ENCODE assay signal across 10 cellular contexts in genomic region chr1:89823679-89824292, GRCh38. TPM values are rescaled to one million over a fixed set of nuclear protein-coding genes. Genes with fewer than 3 reads are reported as not detected.
DNase-seq lines count a peak whose midpoint lies in the region; ATAC-seq and TF ChIP-seq lines count a peak whose summit lies in the region.
"Had no signal": no experiment of that assay in that cellular context is flagged by ENCODE, and none has a peak within 500 bp of the region (broad histone marks: within the 10 kb centered on the region; RNA-seq: fewer than 3 reads in every experiment).

No MANE protein-coding gene starts in this region.

- peak overlapping the region; percentile 53 for H3K27ac Mint-ChIP-seq in dendritic cell treated with granulocyte-macrophage colony-stimulating factor and Interleukin-4, amounts not matched to agents 40 ng/mL and 50 ng/mL, for 4 days

- peaks cover 66% of the 10 kb centered on the region for H3K4me1 Mint-ChIP-seq in dendritic cell treated with granulocyte-macrophage colony-stimulating factor and Interleukin-4, amounts not matched to agents 40 ng/mL and 50 ng/mL, for 4 days (ENCODE audit: low read depth)

- H3K36me3 ChIP-seq in left ventricle myocardium inferior (no peaks in the 10 kb centered on the region), heart left ventricle (no peaks in the 10 kb centered on the region), subcutaneous abdominal adipose tissue (ENCODE audit: control insufficient read depth in 5 of 5, insufficient read depth in 5 of 5, low read length in 5 of 5) (no peaks in the 10 kb centered on the region)

- H3K4me3 Mint-ChIP-seq in dendritic cell treated with granulocyte-macrophage colony-stimulating factor and Interleukin-4, amounts not matched to agents 40 ng/mL and 50 ng/mL, for 4 days = peak overlapping the region; percentile 41

- no peak for ATAC-seq in heart left ventricle
- no peak for ATAC-seq in GM18868 (IDR thresholded peaks at IDR 0.05; ENCODE audit: unreplicated experiment)

- no peak overlapping the region for H3K9ac ChIP-seq in subcutaneous abdominal adipose tissue (ENCODE audit: low read length in 5 of 5)

- DNase-seq in left ventricle myocardium inferior (no peak), heart left ventricle (no peak), NAMALWA (ENCODE audit: low spot score) (peak; percentile 26), ecto neural progenitor cell (ENCODE audit: low spot score) (no peak)
- no peak for DNase-seq in effector CD8-positive, alpha-beta T cell (lab: John Stamatoyannopoulos, UW)
- DNase-seq: GOT3, SW 1271 had no signal

- no peaks in the 10 kb centered on the region for H3K27me3 ChIP-seq in left ventricle myocardium inferior (ENCODE audit: low read depth)
- no peaks in the 10 kb centered on the region for H3K27me3 ChIP-seq in heart left ventricle
- H3K27me3 ChIP-seq in subcutaneous abdominal adipose tissue (ENCODE audit: control insufficient read depth in 5 of 5, insufficient read depth in 4 of 5, low read length in 5 of 5) = no peaks in the 10 kb centered on the region

- 53 to 63% (median 60%) methylated on average over 6 of the region's 6 CpGs for WGBS in heart left ventricle, 4 donors

- peak overlapping the region; percentile 90 for H3K4me3 ChIP-seq in left ventricle myocardium inferior
- peak overlapping the region in 1 of 12 donors; percentile 20 for H3K4me3 ChIP-seq in heart left ventricle
- no peak overlapping the region for H3K4me3 ChIP-seq in subcutaneous abdominal adipose tissue (ENCODE audit: low read depth in 1 of 5, low read length in 5 of 5)

- H3K9me3 Mint-ChIP-seq in dendritic cell treated with granulocyte-macrophage colony-stimulating factor and Interleukin-4, amounts not matched to agents 40 ng/mL and 50 ng/mL, for 4 days = no peaks in the 10 kb centered on the region

- peaks cover 56% of the 10 kb centered on the region for H3K36me3 Mint-ChIP-seq in dendritic cell treated with granulocyte-macrophage colony-stimulating factor and Interleukin-4, amounts not matched to agents 40 ng/mL and 50 ng/mL, for 4 days (ENCODE audit: low read depth)

- no peaks in the 10 kb centered on the region for H3K27me3 Mint-ChIP-seq in dendritic cell treated with granulocyte-macrophage colony-stimulating factor and Interleukin-4, amounts not matched to agents 40 ng/mL and 50 ng/mL, for 4 days

- H3K4me1 ChIP-seq in left ventricle myocardium inferior (peaks cover 55% of the 10 kb centered on the region), heart left ventricle (peaks cover 0 to 45% (median 17%) of the 10 kb centered on the region in 12 donors), subcutaneous abdominal adipose tissue (ENCODE audit: control insufficient read depth in 5 of 5, insufficient read depth in 5 of 5, low read length in 5 of 5) (peaks cover 6 to 40% (median 34%) of the 10 kb centered on the region in 5 donors)

- H3K9me3 ChIP-seq in left ventricle myocardium inferior (replicated peaks) (no peaks in the 10 kb centered on the region), heart left ventricle (no peaks in the 10 kb centered on the region), subcutaneous abdominal adipose tissue (ENCODE audit: control insufficient read depth in 5 of 5, low read length in 5 of 5) (no peaks in the 10 kb centered on the region)

- TF ChIP-seq POLR2A in heart left ventricle (IDR thresholded peaks at IDR 0.05) = no peak

- intact Hi-C loops in left ventricle myocardium inferior (cut with micrococcal nuclease) (no loop called here), heart left ventricle (cut with DNase I) (loop anchor here in 4 of 10 donors (5.0 kb wide), 4 partner anchors 49 to 169 kb away; no protein-coding TSS in a partner anchor)
- intact Hi-C loops in dendritic cell treated with granulocyte-macrophage colony-stimulating factor and Interleukin-4, amounts not matched to agents 40 ng/mL and 50 ng/mL, for 4 days (cut with micrococcal nuclease) = no loop called here

- H3K27ac ChIP-seq in left ventricle myocardium inferior (replicated peaks) = peak overlapping the region; percentile 62
- H3K27ac ChIP-seq in heart left ventricle = peak overlapping the region in 6 of 12 donors; percentile 1 to 77 (median 27)
- H3K27ac ChIP-seq in subcutaneous abdominal adipose tissue (ENCODE audit: low read depth, low read length) = peak overlapping the region; percentile 76

- TF ChIP-seq CTCF in left ventricle myocardium inferior (IDR thresholded peaks at IDR 0.05; ENCODE audit: borderline replicate concordance) = no peak
- no peak for TF ChIP-seq CTCF in heart left ventricle (IDR thresholded peaks at IDR 0.05)

RNA-seq across cellular contexts. Expression of gene LRRC8D, which starts 3.0 kb away (rescaled TPM):
- total RNA-seq in left ventricle myocardium inferior (6.4 TPM), heart left ventricle (10 to 100 TPM in 3 of 9 donors, 1 to 10 TPM in 6; 5.7 to 13.0 (median 8.0) TPM)
- 10 to 100 TPM in 1 of 2 donors, 1 to 10 TPM in 1; 2.1 to 16.5 TPM for polyA plus RNA-seq in heart left ventricle
